21 cellular contexts compared by ENCODE assay signal in the genomic region with DNA sequence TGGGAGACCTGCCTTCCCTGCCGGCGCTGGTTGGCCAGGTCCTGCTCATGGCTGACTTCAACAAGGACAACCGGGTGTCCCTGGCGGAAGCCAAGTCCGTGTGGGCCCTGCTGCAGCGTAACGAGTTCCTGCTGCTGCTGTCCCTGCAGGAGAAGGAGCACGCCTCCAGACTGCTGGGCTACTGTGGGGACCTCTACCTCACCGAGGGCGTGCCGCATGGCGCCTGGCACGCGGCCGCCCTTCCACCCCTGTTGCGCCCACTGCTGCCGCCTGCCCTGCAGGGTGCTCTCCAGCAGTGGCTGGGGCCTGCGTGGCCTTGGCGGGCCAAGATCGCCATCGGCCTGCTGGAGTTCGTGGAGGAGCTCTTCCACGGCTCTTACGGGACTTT. TPM values are rescaled to one million over a fixed set of nuclear protein-coding genes. Genes with fewer than 3 reads are reported as not detected.
A peak's percentile ranks its signal among the peaks of the same experiment; 100 is the strongest.
DNase-seq lines count a peak whose midpoint lies in the region; ATAC-seq and TF ChIP-seq lines count a peak whose summit lies in the region.
"Had no signal": no experiment of that assay in that cellular context is flagged by ENCODE, and none has a peak within 500 bp of the region (broad histone marks: within the 10 kb centered on the region; RNA-seq: fewer than 3 reads in every experiment).

No MANE protein-coding gene starts in this region.

- peak overlapping the region in 1 of 2 donors; percentile 12 for H3K27ac Mint-ChIP-seq in stimulated activated naive CD8-positive, alpha-beta T cell treated with anti-CD3 and anti-CD28 coated beads, Interleukin-15, amount 100 ng/mL, for 72 hours
- H3K27ac Mint-ChIP-seq in activated naive CD8-positive, alpha-beta T cell treated with anti-CD3 and anti-CD28 coated beads, Interleukin-2, amount 10 ng/mL, durations not matched to agents 7 days and 5 days: no peak overlapping the region
- H3K27ac Mint-ChIP-seq in naive thymus-derived CD8-positive, alpha-beta T cell: no peak overlapping the region
- H3K27ac Mint-ChIP-seq: activated CD8-positive, alpha-beta T cell treated with anti-CD3 and anti-CD28 coated beads for 36 hours; activated T-helper 17 cell treated with anti-CD3 and anti-CD28 coated beads, Interleukin-2, amount 50 U/mL, for 72 hours had no signal

- TF ChIP-seq EP300 in suprapubic skin (IDR thresholded peaks at IDR 0.05): no peak

- TF ChIP-seq POLR2A in suprapubic skin (IDR thresholded peaks at IDR 0.05): no peak

- peaks cover 74% of the 10 kb centered on the region for H3K4me1 ChIP-seq in suprapubic skin

- in situ Hi-C loops in KBM-7 (cut with MboI; ENCODE audit: low pct_unique_long_range_greater_than_20kb, low sequenced_read_pairs): no loop called here

- no peaks in the 10 kb centered on the region for H3K27me3 ChIP-seq in suprapubic skin
- H3K27me3 ChIP-seq: BLaER1 had no signal

- no peak overlapping the region for H3K27ac ChIP-seq in suprapubic skin
- H3K27ac ChIP-seq: BLaER1, prostate gland had no signal

- WGBS in suprapubic skin: 86% methylated on average over 22 of the region's 24 CpGs

- H3K9me3 Mint-ChIP-seq in stimulated activated naive CD8-positive, alpha-beta T cell treated with anti-CD3 and anti-CD28 coated beads, Interleukin-15, amount 100 ng/mL, for 72 hours: no peaks in the 10 kb centered on the region
- H3K9me3 Mint-ChIP-seq in activated naive CD8-positive, alpha-beta T cell treated with anti-CD3 and anti-CD28 coated beads, Interleukin-2, amount 10 ng/mL, durations not matched to agents 7 days and 5 days: no peaks in the 10 kb centered on the region
- H3K9me3 Mint-ChIP-seq in naive thymus-derived CD8-positive, alpha-beta T cell: no peaks in the 10 kb centered on the region
- H3K9me3 Mint-ChIP-seq: activated CD8-positive, alpha-beta T cell treated with anti-CD3 and anti-CD28 coated beads for 36 hours; activated T-helper 17 cell treated with anti-CD3 and anti-CD28 coated beads, Interleukin-2, amount 50 U/mL, for 72 hours; H9 had no signal

- POLR2A ChIA-PET in activated naive CD8-positive, alpha-beta T cell treated with anti-CD3 and anti-CD28 coated beads, Interleukin-2, amount 10 ng/mL, durations not matched to agents 7 days and 5 days (lab: Charles Lee): no interaction called here
- POLR2A ChIA-PET in naive thymus-derived CD8-positive, alpha-beta T cell (lab: Charles Lee): no interaction called here

- no peaks in the 10 kb centered on the region for H3K27me3 Mint-ChIP-seq in stimulated activated naive CD8-positive, alpha-beta T cell treated with anti-CD3 and anti-CD28 coated beads, Interleukin-15, amount 100 ng/mL, for 72 hours
- no peaks in the 10 kb centered on the region for H3K27me3 Mint-ChIP-seq in activated naive CD8-positive, alpha-beta T cell treated with anti-CD3 and anti-CD28 coated beads, Interleukin-2, amount 10 ng/mL, durations not matched to agents 7 days and 5 days
- no peaks in the 10 kb centered on the region for H3K27me3 Mint-ChIP-seq in naive thymus-derived CD8-positive, alpha-beta T cell
- H3K27me3 Mint-ChIP-seq: activated CD8-positive, alpha-beta T cell treated with anti-CD3 and anti-CD28 coated beads for 36 hours; activated T-helper 17 cell treated with anti-CD3 and anti-CD28 coated beads, Interleukin-2, amount 50 U/mL, for 72 hours; naive thymus-derived CD4-positive, alpha-beta T cell had no signal

- H3K36me3 Mint-ChIP-seq in activated naive CD8-positive, alpha-beta T cell treated with anti-CD3 and anti-CD28 coated beads, Interleukin-2, amount 10 ng/mL, durations not matched to agents 7 days and 5 days: peaks cover 16% of the 10 kb centered on the region
- peaks cover 6 to 35% (median 21%) of the 10 kb centered on the region in 3 donors for H3K36me3 Mint-ChIP-seq in naive thymus-derived CD8-positive, alpha-beta T cell

- peaks cover 59% of the 10 kb centered on the region for H3K4me1 Mint-ChIP-seq in stimulated activated naive CD8-positive, alpha-beta T cell treated with anti-CD3 and anti-CD28 coated beads, Interleukin-15, amount 100 ng/mL, for 72 hours
- H3K4me1 Mint-ChIP-seq in activated naive CD8-positive, alpha-beta T cell treated with anti-CD3 and anti-CD28 coated beads, Interleukin-2, amount 10 ng/mL, durations not matched to agents 7 days and 5 days: peaks cover 16% of the 10 kb centered on the region
- H3K4me1 Mint-ChIP-seq in naive thymus-derived CD8-positive, alpha-beta T cell: peaks cover 17 to 50% (median 38%) of the 10 kb centered on the region in 4 donors

- H3K4me3 Mint-ChIP-seq in stimulated activated naive CD8-positive, alpha-beta T cell treated with anti-CD3 and anti-CD28 coated beads, Interleukin-15, amount 100 ng/mL, for 72 hours: no peak overlapping the region
- H3K4me3 Mint-ChIP-seq in activated naive CD8-positive, alpha-beta T cell treated with anti-CD3 and anti-CD28 coated beads, Interleukin-2, amount 10 ng/mL, durations not matched to agents 7 days and 5 days: no peak overlapping the region
- H3K4me3 Mint-ChIP-seq in naive thymus-derived CD8-positive, alpha-beta T cell: no peak overlapping the region
- H3K4me3 Mint-ChIP-seq: activated CD8-positive, alpha-beta T cell treated with anti-CD3 and anti-CD28 coated beads for 36 hours; activated T-helper 17 cell treated with anti-CD3 and anti-CD28 coated beads, Interleukin-2, amount 50 U/mL, for 72 hours; H9; naive thymus-derived CD4-positive, alpha-beta T cell had no signal

- H3K36me3 ChIP-seq in suprapubic skin: peaks cover 48% of the 10 kb centered on the region

- no peak overlapping the region for H3K4me3 ChIP-seq in suprapubic skin
- H3K4me3 ChIP-seq: BLaER1, lung, prostate gland had no signal

- DNase-seq in stimulated activated naive CD8-positive, alpha-beta T cell treated with anti-CD3 and anti-CD28 coated beads, Interleukin-15, Interleukin-2, amounts not matched to agents 100 U/mL and 50 U/mL, for 24 hours: no peak
- no peak for DNase-seq in stimulated activated naive CD8-positive, alpha-beta T cell treated with anti-CD3 and anti-CD28 coated beads, Interleukin-15, amount 100 ng/mL, for 72 hours
- DNase-seq in KBM-7: peak; percentile 60
- peak; percentile 34 for DNase-seq in activated naive CD8-positive, alpha-beta T cell treated with anti-CD3 and anti-CD28 coated beads, Interleukin-2, amount 10 ng/mL, durations not matched to agents 7 days and 5 days
- no peak for DNase-seq in middle frontal gyrus (ENCODE audit: extremely low spot score, low spot score)
- DNase-seq in naive thymus-derived CD8-positive, alpha-beta T cell: no peak
- DNase-seq in suprapubic skin (ENCODE audit: low spot score in 2 of 2): no peak
- DNase-seq: activated CD8-positive, alpha-beta T cell treated with anti-CD3 and anti-CD28 coated beads for 36 hours; aorta; DMS79; H9; naive thymus-derived CD4-positive, alpha-beta T cell; NCI-H1048; NK-92 treated with Interleukin-12 subunit alpha and Interleukin-12 subunit beta, amount 100 ng/mL, for 24 hours; stimulated activated CD4-positive, alpha-beta T cell treated with anti-CD3 and anti-CD28 coated beads, Interleukin-12 subunit alpha, Interleukin-12 subunit beta, amount 100 ng/mL, for 4 hours had no signal

- TF ChIP-seq CTCF in suprapubic skin (IDR thresholded peaks at IDR 0.05): no peak

- peak; percentile 5 for ATAC-seq in stimulated activated naive CD8-positive, alpha-beta T cell treated with anti-CD3 and anti-CD28 coated beads, Interleukin-15, Interleukin-2, amounts not matched to agents 100 U/mL and 50 U/mL, for 24 hours
- ATAC-seq in stimulated activated naive CD8-positive, alpha-beta T cell treated with anti-CD3 and anti-CD28 coated beads, Interleukin-15, amount 100 ng/mL, for 72 hours: no peak
- no peak for ATAC-seq in activated naive CD8-positive, alpha-beta T cell treated with anti-CD3 and anti-CD28 coated beads, Interleukin-2, amount 10 ng/mL, durations not matched to agents 7 days and 5 days (ENCODE audit: low read depth)
- ATAC-seq in naive thymus-derived CD8-positive, alpha-beta T cell: no peak
- ATAC-seq: activated CD8-positive, alpha-beta T cell treated with anti-CD3 and anti-CD28 coated beads for 36 hours; activated T-helper 17 cell treated with anti-CD3 and anti-CD28 coated beads, Interleukin-2, amount 50 U/mL, for 72 hours; naive thymus-derived CD4-positive, alpha-beta T cell had no signal

- H3K9me3 ChIP-seq in suprapubic skin: no peaks in the 10 kb centered on the region
- H3K9me3 ChIP-seq: BLaER1, prostate gland had no signal

RNA-seq across cellular contexts. Expression of gene DIPK1B, which starts 10.6 kb away (rescaled TPM):
- under 1 TPM in 1 of 2 experiments, not detected in 1; 0.11 TPM for total RNA-seq in activated naive CD8-positive, alpha-beta T cell treated with anti-CD3 and anti-CD28 coated beads, Interleukin-2, amount 10 ng/mL, durations not matched to agents 7 days and 5 days
- 1 to 10 TPM in 1 of 2 experiments, under 1 TPM in 1; 0.58 to 1.1 TPM for total RNA-seq in naive thymus-derived CD8-positive, alpha-beta T cell
- polyA plus RNA-seq in naive thymus-derived CD8-positive, alpha-beta T cell: under 1 TPM in 1 of 3 donors, not detected in 2; 0.07 TPM
- total RNA-seq in suprapubic skin: 10 to 100 TPM in 1 of 4 donors, 1 to 10 TPM in 3; 3.8 to 13.1 (median 6.3) TPM
- total RNA-seq: activated T-helper 17 cell treated with anti-CD3 and anti-CD28 coated beads, Interleukin-2, amount 50 U/mL, for 72 hours had no signal

RNA-seq across cellular contexts. Expression of gene LCN10, which starts 19.8 kb away (rescaled TPM):
- total RNA-seq in activated naive CD8-positive, alpha-beta T cell treated with anti-CD3 and anti-CD28 coated beads, Interleukin-2, amount 10 ng/mL, durations not matched to agents 7 days and 5 days: 1 to 10 TPM in 1 of 2 experiments, under 1 TPM in 1; 1.00 to 1.0 TPM
- 10 to 100 TPM; 11.0 to 11.1 TPM for total RNA-seq in naive thymus-derived CD8-positive, alpha-beta T cell
- polyA plus RNA-seq in naive thymus-derived CD8-positive, alpha-beta T cell: 1 to 10 TPM in 2 of 3 donors, under 1 TPM in 1; 0.60 to 6.6 (median 3.1) TPM
- 1 to 10 TPM in 2 of 4 donors, under 1 TPM in 1, not detected in 1; 0.32 to 3.5 (median 2.8) TPM for total RNA-seq in suprapubic skin
- total RNA-seq: frontal cortex, SK-MEL-5 had no signal

RNA-seq across cellular contexts. Expression of gene LCN6, which starts 25.4 kb away (rescaled TPM):
- total RNA-seq in activated naive CD8-positive, alpha-beta T cell treated with anti-CD3 and anti-CD28 coated beads, Interleukin-2, amount 10 ng/mL, durations not matched to agents 7 days and 5 days: not detected
- total RNA-seq in naive thymus-derived CD8-positive, alpha-beta T cell: not detected
- not detected for polyA plus RNA-seq in naive thymus-derived CD8-positive, alpha-beta T cell
- 1 to 10 TPM; 4.0 to 8.3 (median 5.9) TPM for total RNA-seq in suprapubic skin
- total RNA-seq: activated CD8-positive, alpha-beta T cell treated with anti-CD3 and anti-CD28 coated beads for 36 hours; activated T-helper 17 cell treated with anti-CD3 and anti-CD28 coated beads, Interleukin-2, amount 50 U/mL, for 72 hours; frontal cortex; H9; naive thymus-derived CD4-positive, alpha-beta T cell; SK-MEL-5 had no signal
- polyA plus RNA-seq: naive thymus-derived CD4-positive, alpha-beta T cell had no signal

RNA-seq across cellular contexts. Expression of gene LCN8, which starts 35.1 kb away (rescaled TPM):
- not detected for total RNA-seq in activated naive CD8-positive, alpha-beta T cell treated with anti-CD3 and anti-CD28 coated beads, Interleukin-2, amount 10 ng/mL, durations not matched to agents 7 days and 5 days
- total RNA-seq in naive thymus-derived CD8-positive, alpha-beta T cell: 1 to 10 TPM; 1.4 to 2.6 TPM
- polyA plus RNA-seq in naive thymus-derived CD8-positive, alpha-beta T cell: not detected
- total RNA-seq in suprapubic skin: not detected
- total RNA-seq: activated CD8-positive, alpha-beta T cell treated with anti-CD3 and anti-CD28 coated beads for 36 hours; activated T-helper 17 cell treated with anti-CD3 and anti-CD28 coated beads, Interleukin-2, amount 50 U/mL, for 72 hours; aorta; frontal cortex; H9; prostate gland; SK-MEL-5 had no signal
- polyA plus RNA-seq: lung; naive thymus-derived CD4-positive, alpha-beta T cell had no signal

RNA-seq across cellular contexts. Expression of gene AGPAT2, which starts 35.7 kb away (rescaled TPM):
- total RNA-seq in activated naive CD8-positive, alpha-beta T cell treated with anti-CD3 and anti-CD28 coated beads, Interleukin-2, amount 10 ng/mL, durations not matched to agents 7 days and 5 days: 10 to 100 TPM; 21.6 to 24.8 TPM
- 1 to 10 TPM; 3.0 to 5.8 TPM for total RNA-seq in naive thymus-derived CD8-positive, alpha-beta T cell
- polyA plus RNA-seq in naive thymus-derived CD8-positive, alpha-beta T cell: 10 to 100 TPM; 10.7 to 24.8 (median 14.6) TPM
- total RNA-seq in suprapubic skin: 10 to 100 TPM; 43.5 to 73.2 (median 63.5) TPM

Comparison
In these comparisons a context has a peak if more than half of its experiments do, and no peak if none do; other contexts are left out.
1. DNase-seq: peak in KBM-7 (single experiment) and activated naive CD8-positive, alpha-beta T cell treated with anti-CD3 and anti-CD28 coated beads, Interleukin-2, amount 10 ng/mL, durations not matched to agents 7 days and 5 days (single experiment); none in stimulated activated naive CD8-positive, alpha-beta T cell treated with anti-CD3 and anti-CD28 coated beads, Interleukin-15, Interleukin-2, amounts not matched to agents 100 U/mL and 50 U/mL, for 24 hours (single experiment), stimulated activated naive CD8-positive, alpha-beta T cell treated with anti-CD3 and anti-CD28 coated beads, Interleukin-15, amount 100 ng/mL, for 72 hours (0 of 2), middle frontal gyrus (single experiment), naive thymus-derived CD8-positive, alpha-beta T cell (0 of 10) and suprapubic skin (0 of 2).
2. RNA of gene LCN6, which starts 25.4 kb away (total RNA-seq): 4.0 to 8.3 TPM in suprapubic skin; not detected in activated naive CD8-positive, alpha-beta T cell treated with anti-CD3 and anti-CD28 coated beads, Interleukin-2, amount 10 ng/mL, durations not matched to agents 7 days and 5 days and not detected in naive thymus-derived CD8-positive, alpha-beta T cell; every median in the first group is over 4 times any median in the second.